In the genomic region with DNA sequence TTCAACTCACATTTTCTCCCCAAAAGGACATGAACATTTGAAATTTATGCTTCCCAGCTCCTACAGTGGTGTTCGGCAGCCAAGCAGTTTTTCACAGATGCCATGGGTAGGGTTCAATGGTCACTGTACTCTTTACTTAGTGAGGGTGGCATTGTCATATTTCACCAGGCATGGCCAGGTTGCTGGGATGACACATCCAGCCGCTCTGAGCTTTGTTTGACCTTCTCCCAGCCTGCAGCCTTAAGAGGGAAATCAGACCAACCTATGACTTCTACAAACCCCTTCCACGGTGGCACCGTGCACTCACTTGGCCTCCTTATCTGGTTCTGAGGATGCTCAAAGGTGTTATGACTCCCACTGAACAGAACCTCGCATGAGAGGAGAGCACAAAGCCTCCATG, we compare ENCODE assay signal across 29 cellular contexts.
"Had no signal": no experiment of that assay in that cellular context is flagged by ENCODE, and none has a peak within 500 bp of the region (broad histone marks: within the 10 kb centered on the region; RNA-seq: fewer than 3 reads in every experiment).

No MANE protein-coding gene starts in this region.

- H3K79me2 ChIP-seq: parathyroid adenoma had no signal

- H3K9ac ChIP-seq: parathyroid adenoma had no signal

- ATAC-seq: activated naive CD8-positive, alpha-beta T cell treated with anti-CD3 and anti-CD28 coated beads, Interleukin-2, amount 50 U/mL, for 24 hours; activated T-cell treated with anti-CD3 and anti-CD28 coated beads, Interleukin-2, amount 50 U/mL, for 4 hours; activated T-helper 17 cell treated with anti-CD3 and anti-CD28 coated beads, Interleukin-2, amount 50 U/mL, for 72 hours; esophagus mucosa; naive thymus-derived CD4-positive, alpha-beta T cell; psoas muscle had no signal

- H3K4me3 Mint-ChIP-seq: activated CD4-positive, alpha-beta memory T cell treated with anti-CD3 and anti-CD28 coated beads, Interleukin-2, amount 10 ng/mL, durations not matched to agents 7 days and 5 days; activated CD4-positive, alpha-beta T cell treated with anti-CD3 and anti-CD28 coated beads, Interleukin-2, amount 10 ng/mL, durations not matched to agents 24 days and 14 days; activated naive CD4-positive, alpha-beta T cell treated with anti-CD3 and anti-CD28 coated beads, Interleukin-2, amount 50 U/mL, for 24 hours; activated naive CD8-positive, alpha-beta T cell treated with anti-CD3 and anti-CD28 coated beads, Interleukin-2, amount 50 U/mL, for 24 hours; activated T-cell treated with anti-CD3 and anti-CD28 coated beads, Interleukin-2, amount 50 U/mL, for 4 hours; activated T-helper 17 cell treated with anti-CD3 and anti-CD28 coated beads, Interleukin-2, amount 50 U/mL, for 72 hours; immature natural killer cell; mesothelial cell of epicardium; naive thymus-derived CD4-positive, alpha-beta T cell had no signal

- H3K9me3 Mint-ChIP-seq: activated CD4-positive, alpha-beta memory T cell treated with anti-CD3 and anti-CD28 coated beads, Interleukin-2, amount 10 ng/mL, durations not matched to agents 7 days and 5 days; activated CD4-positive, alpha-beta T cell treated with anti-CD3 and anti-CD28 coated beads, Interleukin-2, amount 10 ng/mL, durations not matched to agents 24 days and 14 days; activated naive CD4-positive, alpha-beta T cell treated with anti-CD3 and anti-CD28 coated beads, Interleukin-2, amount 50 U/mL, for 24 hours; activated naive CD8-positive, alpha-beta T cell treated with anti-CD3 and anti-CD28 coated beads, Interleukin-2, amount 50 U/mL, for 24 hours; activated T-cell treated with anti-CD3 and anti-CD28 coated beads, Interleukin-2, amount 50 U/mL, for 4 hours; activated T-helper 17 cell treated with anti-CD3 and anti-CD28 coated beads, Interleukin-2, amount 50 U/mL, for 72 hours; immature natural killer cell; mesothelial cell of epicardium; naive thymus-derived CD4-positive, alpha-beta T cell had no signal

- H3K4me1 ChIP-seq: breast epithelium, parathyroid adenoma had no signal

- H3K4me3 ChIP-seq: breast epithelium, left ventricle myocardium inferior, psoas muscle, suprapubic skin, tibial artery had no signal

- H3K4me1 Mint-ChIP-seq: activated CD4-positive, alpha-beta memory T cell treated with anti-CD3 and anti-CD28 coated beads, Interleukin-2, amount 10 ng/mL, durations not matched to agents 7 days and 5 days; activated CD4-positive, alpha-beta T cell treated with anti-CD3 and anti-CD28 coated beads, Interleukin-2, amount 10 ng/mL, durations not matched to agents 24 days and 14 days; activated naive CD4-positive, alpha-beta T cell treated with anti-CD3 and anti-CD28 coated beads, Interleukin-2, amount 50 U/mL, for 24 hours; activated naive CD8-positive, alpha-beta T cell treated with anti-CD3 and anti-CD28 coated beads, Interleukin-2, amount 50 U/mL, for 24 hours; activated T-helper 17 cell treated with anti-CD3 and anti-CD28 coated beads, Interleukin-2, amount 50 U/mL, for 72 hours; immature natural killer cell; naive thymus-derived CD4-positive, alpha-beta T cell had no signal

- DNase-seq: activated CD4-positive, alpha-beta memory T cell treated with anti-CD3 and anti-CD28 coated beads, Interleukin-2, amount 10 ng/mL, durations not matched to agents 7 days and 5 days; activated CD4-positive, alpha-beta T cell treated with anti-CD3 and anti-CD28 coated beads, Interleukin-2, amount 10 ng/mL, durations not matched to agents 24 days and 14 days; activated CD4-positive, CD25-positive, alpha-beta regulatory T cell treated with anti-CD3 and anti-CD28 coated beads, Interleukin-2, amount 50 U/mL, for 72 hours; activated CD8-positive, alpha-beta memory T cell treated with anti-CD3 and anti-CD28 coated beads, Interleukin-2, amount 50 U/mL, for 48 hours; activated gamma-delta T cell treated with Interleukin-2 at 50 U/mL for 16 hours; activated naive CD8-positive, alpha-beta T cell treated with anti-CD3 and anti-CD28 coated beads, Interleukin-2, amount 50 U/mL, for 24 hours; activated T-cell treated with anti-CD3 and anti-CD28 coated beads, Interleukin-2, amount 50 U/mL, for 4 hours; central memory CD4-positive, alpha-beta T cell; foreskin fibroblast; head of caudate nucleus; hippocampal formation; immature natural killer cell; left ventricle myocardium inferior; mammary epithelial cell; naive thymus-derived CD4-positive, alpha-beta T cell; occipital lobe; psoas muscle; stimulated activated CD4-positive, alpha-beta T cell treated with anti-CD3 and anti-CD28 coated beads, Interleukin-15, amount 100 ng/mL, for 24 hours; stimulated activated CD4-positive, alpha-beta T cell treated with anti-CD3 and anti-CD28 coated beads, Interleukin-2, amount 100 ng/mL, for 24 hours; stimulated activated naive CD4-positive, alpha-beta T cell; T-helper 2 cell; tibial artery had no signal

- H3K27me3 ChIP-seq: breast epithelium, suprapubic skin, tibial artery had no signal

- H3K36me3 Mint-ChIP-seq: activated naive CD4-positive, alpha-beta T cell treated with anti-CD3 and anti-CD28 coated beads, Interleukin-2, amount 50 U/mL, for 24 hours; immature natural killer cell; mesothelial cell of epicardium; naive thymus-derived CD4-positive, alpha-beta T cell had no signal

- H3K9me3 ChIP-seq: breast epithelium, left ventricle myocardium inferior, psoas muscle, suprapubic skin, tibial artery had no signal

- H3K27ac ChIP-seq: breast epithelium, left ventricle myocardium inferior, parathyroid adenoma, psoas muscle, suprapubic skin, tibial artery had no signal

- H2AFZ ChIP-seq: parathyroid adenoma had no signal

- H3K27ac Mint-ChIP-seq: activated CD4-positive, alpha-beta memory T cell treated with anti-CD3 and anti-CD28 coated beads, Interleukin-2, amount 10 ng/mL, durations not matched to agents 7 days and 5 days; activated CD4-positive, alpha-beta T cell treated with anti-CD3 and anti-CD28 coated beads, Interleukin-2, amount 10 ng/mL, durations not matched to agents 24 days and 14 days; activated naive CD4-positive, alpha-beta T cell treated with anti-CD3 and anti-CD28 coated beads, Interleukin-2, amount 50 U/mL, for 24 hours; activated naive CD8-positive, alpha-beta T cell treated with anti-CD3 and anti-CD28 coated beads, Interleukin-2, amount 50 U/mL, for 24 hours; activated T-helper 17 cell treated with anti-CD3 and anti-CD28 coated beads, Interleukin-2, amount 50 U/mL, for 72 hours; immature natural killer cell; mesothelial cell of epicardium; naive thymus-derived CD4-positive, alpha-beta T cell had no signal

- H3K36me3 ChIP-seq: breast epithelium, left ventricle myocardium inferior, suprapubic skin, tibial artery had no signal

- H3K27me3 Mint-ChIP-seq: activated CD4-positive, alpha-beta T cell treated with anti-CD3 and anti-CD28 coated beads, Interleukin-2, amount 10 ng/mL, durations not matched to agents 24 days and 14 days had no signal
